1 cellular context compared by ENCODE assay signal in genomic region chr16:31204871-31205666, GRCh38.
TF ChIP-seq lines count a peak whose summit lies in the region.

No MANE protein-coding gene starts in this region.

TF ChIP-seq in H1, 55 proteins besides CTCF, POLR2A, EP300 and RAD21:
- no peak for TF ChIP-seq RXRA (IDR thresholded peaks at IDR 0.05; ENCODE audit: insufficient read depth, low read depth, low read length)
- TF ChIP-seq JUN (IDR thresholded peaks at IDR 0.05; ENCODE audit: low read depth, low read length) = no peak
- TF ChIP-seq TAF7 (optimal IDR thresholded peaks at IDR 0.05; ENCODE audit: borderline replicate concordance, low read depth, low read length) = no peak
- TF ChIP-seq, protein P1, sequence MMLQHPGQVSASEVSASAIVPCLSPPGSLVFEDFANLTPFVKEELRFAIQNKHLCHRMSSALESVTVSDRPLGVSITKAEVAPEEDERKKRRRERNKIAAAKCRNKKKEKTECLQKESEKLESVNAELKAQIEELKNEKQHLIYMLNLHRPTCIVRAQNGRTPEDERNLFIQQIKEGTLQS (IDR thresholded peaks at IDR 0.05; ENCODE audit: insufficient read depth, low read depth, low read length) = no peak
- TF ChIP-seq NRF1 (IDR thresholded peaks at IDR 0.05; ENCODE audit: low read depth, low read length) = no peak
- TF ChIP-seq CHD7 (IDR thresholded peaks at IDR 0.05; ENCODE audit: insufficient replicate concordance, low read length) = no peak
- TF ChIP-seq, protein P2, sequence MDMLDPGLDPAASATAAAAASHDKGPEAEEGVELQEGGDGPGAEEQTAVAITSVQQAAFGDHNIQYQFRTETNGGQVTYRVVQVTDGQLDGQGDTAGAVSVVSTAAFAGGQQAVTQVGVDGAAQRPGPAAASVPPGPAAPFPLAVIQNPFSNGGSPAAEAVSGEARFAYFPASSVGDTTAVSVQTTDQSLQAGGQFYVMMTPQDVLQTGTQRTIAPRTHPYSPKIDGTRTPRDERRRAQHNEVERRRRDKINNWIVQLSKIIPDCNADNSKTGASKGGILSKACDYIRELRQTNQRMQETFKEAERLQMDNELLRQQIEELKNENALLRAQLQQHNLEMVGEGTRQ (IDR thresholded peaks at IDR 0.05; ENCODE audit: low read length) = no peak
